ENCODE assay signal across 20 cellular contexts in genomic region chr9:95429096-95429495, GRCh38.
"Had no signal": no experiment of that assay in that cellular context is flagged by ENCODE, and none has a peak within 500 bp of the region (broad histone marks: within the 10 kb centered on the region; RNA-seq: fewer than 3 reads in every experiment).

No MANE protein-coding gene starts in this region.

- H3K36me3 ChIP-seq: left ventricle myocardium inferior, lower lobe of right lung, neutrophil, suprapubic skin, thyroid gland, upper lobe of left lung, uterus had no signal

- H3K27ac ChIP-seq: foreskin keratinocyte, left ventricle myocardium inferior, lower lobe of right lung, neutrophil, suprapubic skin, thyroid gland, upper lobe of left lung, uterus had no signal

- ATAC-seq: esophagus mucosa; foreskin keratinocyte; left cardiac atrium; lower lobe of right lung; right cardiac atrium; stimulated activated effector memory CD8-positive, alpha-beta T cell treated with anti-CD3 and anti-CD28 coated beads, Interleukin-12 subunit alpha, Interleukin-12 subunit beta, amount 100 ng/mL, for 72 hours; stimulated activated naive CD8-positive, alpha-beta T cell treated with anti-CD3 and anti-CD28 coated beads, Interleukin-15, Interleukin-2, amounts not matched to agents 100 U/mL and 50 U/mL, for 24 hours had no signal

- H3K27me3 ChIP-seq: foreskin keratinocyte, thyroid gland, uterus had no signal

- H3K9me3 ChIP-seq: lower lobe of right lung, suprapubic skin, thyroid gland, uterus had no signal

- H3K4me3 ChIP-seq: left ventricle myocardium inferior, lower lobe of right lung, suprapubic skin, thyroid gland, upper lobe of left lung, uterus had no signal

- H3K27ac Mint-ChIP-seq: memory B cell; stimulated activated effector memory CD8-positive, alpha-beta T cell treated with anti-CD3 and anti-CD28 coated beads, Interleukin-12 subunit alpha, Interleukin-12 subunit beta, amount 100 ng/mL, for 72 hours had no signal

- DNase-seq: effector memory CD4-positive, alpha-beta T cell; foreskin keratinocyte; immature natural killer cell; left cardiac atrium; left ventricle myocardium inferior; lower lobe of right lung; midbrain; posterior cingulate gyrus; right cardiac atrium; stimulated activated CD4-positive, alpha-beta T cell treated with anti-CD3 and anti-CD28 coated beads, Interleukin-4, amount 100 ng/mL, for 1 hour; stimulated activated CD8-positive, alpha-beta memory T cell treated with anti-CD3 and anti-CD28 coated beads, Interleukin-4, amount 100 ng/mL, for 48 hours; stimulated activated naive CD8-positive, alpha-beta T cell treated with anti-CD3 and anti-CD28 coated beads, Interleukin-15, Interleukin-2, amounts not matched to agents 100 U/mL and 50 U/mL, for 24 hours; thyroid gland; upper lobe of left lung; uterus had no signal

- H3K4me3 Mint-ChIP-seq: immature natural killer cell; memory B cell; stimulated activated effector memory CD8-positive, alpha-beta T cell treated with anti-CD3 and anti-CD28 coated beads, Interleukin-12 subunit alpha, Interleukin-12 subunit beta, amount 100 ng/mL, for 72 hours had no signal

- H3K4me1 ChIP-seq: foreskin keratinocyte, uterus had no signal

- H3K36me3 Mint-ChIP-seq: stimulated activated effector memory CD8-positive, alpha-beta T cell treated with anti-CD3 and anti-CD28 coated beads, Interleukin-12 subunit alpha, Interleukin-12 subunit beta, amount 100 ng/mL, for 72 hours had no signal
